Comparison of ENCODE assay signal across 8 cellular contexts in the genomic region with DNA sequence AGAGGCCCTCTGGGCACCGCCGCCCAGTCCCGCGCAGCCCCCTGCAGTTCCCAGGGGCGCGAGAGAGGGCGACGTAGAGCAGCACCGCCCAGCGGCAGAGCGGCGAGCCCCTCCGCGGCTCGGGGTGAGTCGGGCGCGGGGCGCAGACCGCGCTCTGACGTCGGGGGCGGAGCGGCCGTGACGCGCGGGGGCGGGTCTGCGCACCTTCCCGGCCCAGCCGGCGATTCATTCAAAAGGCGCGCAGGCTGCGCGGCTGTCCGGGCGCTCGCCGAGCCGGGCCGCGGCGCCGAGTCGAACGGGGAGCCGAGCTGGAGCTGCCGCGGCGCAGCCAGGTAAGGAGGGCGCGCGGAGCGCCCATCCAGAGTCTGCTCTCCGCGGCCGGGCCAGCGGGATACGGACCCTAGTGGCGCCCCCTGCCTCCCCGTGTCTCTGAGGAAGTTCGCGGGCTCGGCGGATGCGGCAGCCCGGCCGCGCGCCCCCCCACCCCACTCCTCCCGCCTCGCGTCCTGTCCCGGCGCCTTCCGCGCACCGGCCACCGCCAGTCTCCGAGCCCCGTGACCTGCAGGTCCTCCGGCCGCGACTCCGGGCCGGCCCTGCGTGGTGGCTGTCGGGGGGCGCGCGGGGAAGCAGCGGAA. TPM values are rescaled to one million over a fixed set of nuclear protein-coding genes. Genes with fewer than 3 reads are reported as not detected.
DNase-seq lines count a peak whose midpoint lies in the region; ATAC-seq and TF ChIP-seq lines count a peak whose summit lies in the region.

A gene with protein sequence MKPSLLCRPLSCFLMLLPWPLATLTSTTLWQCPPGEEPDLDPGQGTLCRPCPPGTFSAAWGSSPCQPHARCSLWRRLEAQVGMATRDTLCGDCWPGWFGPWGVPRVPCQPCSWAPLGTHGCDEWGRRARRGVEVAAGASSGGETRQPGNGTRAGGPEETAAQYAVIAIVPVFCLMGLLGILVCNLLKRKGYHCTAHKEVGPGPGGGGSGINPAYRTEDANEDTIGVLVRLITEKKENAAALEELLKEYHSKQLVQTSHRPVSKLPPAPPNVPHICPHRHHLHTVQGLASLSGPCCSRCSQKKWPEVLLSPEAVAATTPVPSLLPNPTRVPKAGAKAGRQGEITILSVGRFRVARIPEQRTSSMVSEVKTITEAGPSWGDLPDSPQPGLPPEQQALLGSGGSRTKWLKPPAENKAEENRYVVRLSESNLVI (plus strand): TSS at position 232 of the 635 bp plus-strand sequence. CDS start 12,738 bp downstream, outside the sequence.

- TF ChIP-seq CTCF in left lung (IDR thresholded peaks at IDR 0.05): peak; percentile 96 to 99

- H3K4me3 Mint-ChIP-seq in activated CD4-positive, alpha-beta T cell treated with anti-CD3 and anti-CD28 coated beads, Interleukin-2, amount 10 ng/mL, durations not matched to agents 7 days and 5 days: peak within 1 kb of the TSS; percentile 94

- POLR2A ChIA-PET in activated CD4-positive, alpha-beta T cell treated with anti-CD3 and anti-CD28 coated beads, Interleukin-2, amount 10 ng/mL, durations not matched to agents 7 days and 5 days (lab: Charles Lee): interaction anchor here (0.6 kb wide), 1 partner anchor 267 kb away, joined by 3 read pairs; no protein-coding TSS in a partner anchor

- no peaks in the 10 kb centered on the region for H3K9me3 Mint-ChIP-seq in activated CD4-positive, alpha-beta T cell treated with anti-CD3 and anti-CD28 coated beads, Interleukin-2, amount 10 ng/mL, durations not matched to agents 7 days and 5 days

- H3K27ac ChIP-seq in BLaER1 treated with 17β-estradiol and CSF1 and Interleukin-3, amounts not matched to agents 10 nM and 100 nM: peak within 1 kb of the TSS; percentile 92 to 99 (median 96)
- peak within 1 kb of the TSS; percentile 79 to 95 for H3K27ac ChIP-seq in left lung

- peaks cover 46% of the 10 kb centered on the region for H3K4me1 Mint-ChIP-seq in activated CD4-positive, alpha-beta T cell treated with anti-CD3 and anti-CD28 coated beads, Interleukin-2, amount 10 ng/mL, durations not matched to agents 7 days and 5 days

- H4K20me1 ChIP-seq in BLaER1 treated with 17β-estradiol and CSF1 and Interleukin-3, amounts not matched to agents 10 nM and 100 nM: peaks cover 29 to 50% (median 43%) of the 10 kb centered on the region in 11 experiments; a peak in 21 of 22 replicates

- H3K27ac Mint-ChIP-seq in activated CD4-positive, alpha-beta T cell treated with anti-CD3 and anti-CD28 coated beads, Interleukin-2, amount 10 ng/mL, durations not matched to agents 7 days and 5 days: peak within 1 kb of the TSS; percentile 95

- intact Hi-C loops in left lung (cut with DNase I): no loop called here

- peak within 1 kb of the TSS; percentile 91 to 100 (median 99) for H3K4me3 ChIP-seq in BLaER1 treated with 17β-estradiol and CSF1 and Interleukin-3, amounts not matched to agents 10 nM and 100 nM
- peak within 1 kb of the TSS; percentile 72 to 79 for H3K4me3 ChIP-seq in left lung

- peaks cover 56 to 81% (median 77%) of the 10 kb centered on the region in 10 experiments for H3K4me1 ChIP-seq in BLaER1 treated with 17β-estradiol and CSF1 and Interleukin-3, amounts not matched to agents 10 nM and 100 nM
- peaks cover 16 to 51% of the 10 kb centered on the region in 2 donors for H3K4me1 ChIP-seq in left lung

- DNase-seq in GM19238 (ENCODE audit: insufficient read length, low spot score) (peak; percentile 99), NCI-H526 (lab: John Stamatoyannopoulos, UW) (peak; percentile 73 to 97), dedifferentiated amniotic fluid mesenchymal stem cell (ENCODE audit: extremely low spot score) (peak; percentile 81), left lung (peak; percentile 91 to 98)
- DNase-seq in activated CD4-positive, alpha-beta T cell treated with anti-CD3 and anti-CD28 coated beads, Interleukin-2, amount 10 ng/mL, durations not matched to agents 7 days and 5 days: peak; percentile 90
- DNase-seq in stimulated activated CD4-positive, alpha-beta T cell treated with anti-CD3 and anti-CD28 coated beads, Interleukin-2, amount 100 ng/mL, for 48 hours: peak; percentile 96 to 98

- H3K9me3 ChIP-seq in BLaER1 treated with 17β-estradiol and CSF1 and Interleukin-3, amounts not matched to agents 10 nM and 100 nM (replicated peaks in 1 of 11): no peaks in the 10 kb centered on the region
- no peaks in the 10 kb centered on the region for H3K9me3 ChIP-seq in left lung

- peak within 1 kb of the TSS; percentile 89 to 100 (median 96) for H3K4me2 ChIP-seq in BLaER1 treated with 17β-estradiol and CSF1 and Interleukin-3, amounts not matched to agents 10 nM and 100 nM

- H3K9ac ChIP-seq in BLaER1 treated with 17β-estradiol and CSF1 and Interleukin-3, amounts not matched to agents 10 nM and 100 nM: peak within 1 kb of the TSS; percentile 94 to 99 (median 99)

- H3K27me3 Mint-ChIP-seq in activated CD4-positive, alpha-beta T cell treated with anti-CD3 and anti-CD28 coated beads, Interleukin-2, amount 10 ng/mL, durations not matched to agents 7 days and 5 days: no peaks in the 10 kb centered on the region

- peaks cover 5% of the 10 kb centered on the region for H3K36me3 Mint-ChIP-seq in activated CD4-positive, alpha-beta T cell treated with anti-CD3 and anti-CD28 coated beads, Interleukin-2, amount 10 ng/mL, durations not matched to agents 7 days and 5 days (ENCODE audit: low read depth)

- peak; percentile 71 for ATAC-seq in HG03439 (IDR thresholded peaks at IDR 0.05; ENCODE audit: unreplicated experiment)
- ATAC-seq in left lung: peak; percentile 93

- peaks cover 0 to 25% (median 6%) of the 10 kb centered on the region in 11 experiments; a peak in 10 of 22 replicates for H3K36me3 ChIP-seq in BLaER1 treated with 17β-estradiol and CSF1 and Interleukin-3, amounts not matched to agents 10 nM and 100 nM
- H3K36me3 ChIP-seq in left lung: no peaks in the 10 kb centered on the region

- CTCF ChIA-PET in activated CD4-positive, alpha-beta T cell treated with anti-CD3 and anti-CD28 coated beads, Interleukin-2, amount 10 ng/mL, durations not matched to agents 7 days and 5 days (lab: Charles Lee): interaction anchor here (0.5 to 2.0 kb wide), 11 partner anchors 11 to 235 kb away, joined by 3 to 8 read pairs (median 4); no protein-coding TSS in a partner anchor

- no peaks in the 10 kb centered on the region for H3K27me3 ChIP-seq in BLaER1 treated with 17β-estradiol and CSF1 and Interleukin-3, amounts not matched to agents 10 nM and 100 nM
- no peaks in the 10 kb centered on the region for H3K27me3 ChIP-seq in left lung

RNA-seq across cellular contexts. Expression of the gene that starts here (rescaled TPM):
- 10 to 100 TPM; 22.0 to 24.6 TPM for total RNA-seq in activated CD4-positive, alpha-beta T cell treated with anti-CD3 and anti-CD28 coated beads, Interleukin-2, amount 10 ng/mL, durations not matched to agents 7 days and 5 days
- 10 to 100 TPM; 11.7 to 30.7 TPM for total RNA-seq in left lung

Comparison
In these comparisons a context has a peak if more than half of its experiments do, and no peak if none do; other contexts are left out.
1. Peak in every context shown above with its lines: DNase-seq, ATAC-seq, H3K4me3 ChIP-seq and H3K27ac ChIP-seq.